8 cellular contexts compared by ENCODE assay signal in genomic region chr1:85259118-85259865, GRCh38. TPM values are rescaled to one million over a fixed set of nuclear protein-coding genes. Genes with fewer than 3 reads are reported as not detected.
A peak's percentile ranks its signal among the peaks of the same experiment; 100 is the strongest.
DNase-seq lines count a peak whose midpoint lies in the region; ATAC-seq and TF ChIP-seq lines count a peak whose summit lies in the region.

Gene C1orf52 (minus strand): TSS chr1:85259662. CDS start chr1:85259633, 29 bp downstream.

- TF ChIP-seq CTCF in AG09319 (IDR thresholded peaks at IDR 0.05; ENCODE audit: low read depth, low read length) (peak; percentile 95), activated B cell treated with CpG ODN at 0.5 μM for 24 hours (IDR thresholded peaks at IDR 0.05) (peak; percentile 88), spleen (IDR thresholded peaks at IDR 0.05 in 8 of 11, conservative IDR thresholded peaks at IDR 0.05 in 3 of 11) (peak; percentile 97 to 100 (median 98))

- peaks cover 56% of the 10 kb centered on the region for H3K36me3 Mint-ChIP-seq in activated B cell treated with CpG ODN at 0.5 μM for 24 hours (ENCODE audit: low read depth)
- peaks cover 12 to 22% (median 16%) of the 10 kb centered on the region in 3 donors for H3K36me3 Mint-ChIP-seq in immature natural killer cell

- peak within 1 kb of the TSS; percentile 74 to 93 (median 90) for H3K4me3 ChIP-seq in spleen

- peaks cover 37% of the 10 kb centered on the region for H3K4me1 Mint-ChIP-seq in activated B cell treated with CpG ODN at 0.5 μM for 24 hours
- H3K4me1 Mint-ChIP-seq in immature natural killer cell = peaks cover 35 to 53% of the 10 kb centered on the region in 2 donors

- peaks cover 0 to 65% (median 23%) of the 10 kb centered on the region in 6 donors for H3K36me3 ChIP-seq in spleen

- H3K27ac Mint-ChIP-seq in activated B cell treated with CpG ODN at 0.5 μM for 24 hours (peak within 1 kb of the TSS; percentile 92), immature natural killer cell (peak within 1 kb of the TSS; percentile 91 to 97 (median 94))

- peak; percentile 95 for TF ChIP-seq POLR2A in GM18951 (IDR thresholded peaks at IDR 0.05; ENCODE audit: extremely low read depth, insufficient read depth, insufficient read length)
- TF ChIP-seq POLR2A in spleen (IDR thresholded peaks at IDR 0.05) = peak in 1 of 3 donors; percentile 50

- H3K27me3 ChIP-seq in spleen (replicated peaks in 1 of 7) = no peaks in the 10 kb centered on the region

- 0 to 2% (median 1%) methylated on average over 23 to 64 of the region's 64 CpGs for WGBS in spleen, 5 donors

- H3K27me3 Mint-ChIP-seq in activated B cell treated with CpG ODN at 0.5 μM for 24 hours (no peaks in the 10 kb centered on the region), immature natural killer cell (ENCODE audit: low read depth in 3 of 3) (peaks cover 2 to 13% (median 6%) of the 10 kb centered on the region in 3 donors)

- peak; percentile 84 for DNase-seq in AG09319 (ENCODE audit: extremely low read depth, low read depth)
- peak; percentile 70 for DNase-seq in NCI-H226
- DNase-seq in activated B cell treated with CpG ODN at 0.5 μM for 24 hours = peak; percentile 99
- peak; percentile 37 to 98 (median 91) for DNase-seq in caudate nucleus (lab: John Stamatoyannopoulos, UW)
- DNase-seq in immature natural killer cell = peak; percentile 94 to 96 (median 94)
- DNase-seq in spleen = peak; percentile 99

- POLR2A ChIA-PET in activated B cell treated with CpG ODN at 0.5 μM for 24 hours (lab: Charles Lee) = interaction anchor here (0.6 to 4.3 kb wide), 12 partner anchors 9 to 753 kb away, joined by 3 to 115 read pairs (median 4); partner anchors contain the start of genes BCL10, GNG5, SPATA1 and ZNHIT6

- ATAC-seq in HG03196 (IDR thresholded peaks at IDR 0.05; ENCODE audit: unreplicated experiment) (peak; percentile 99), activated B cell treated with CpG ODN at 0.5 μM for 24 hours (ENCODE audit: low read depth) (peak; percentile 96)

- in situ Hi-C loops in GM18951 (cut with MboI; ENCODE audit: low sequenced_read_pairs, unreplicated experiment) = no loop called here

- peak within 1 kb of the TSS; percentile 12 for H3K27ac ChIP-seq in caudate nucleus (ENCODE audit: low read depth, low read length)
- H3K27ac ChIP-seq in spleen = peak within 1 kb of the TSS; percentile 67 to 92 (median 87)

- peaks cover 15 to 58% (median 49%) of the 10 kb centered on the region in 6 donors for H3K4me1 ChIP-seq in spleen

- peaks cover 0 to 8% (median 1%) of the 10 kb centered on the region in 8 donors for H3K9me3 ChIP-seq in spleen

- H3K4me3 Mint-ChIP-seq in activated B cell treated with CpG ODN at 0.5 μM for 24 hours = peak within 1 kb of the TSS; percentile 98
- peak within 1 kb of the TSS; percentile 98 to 99 (median 98) for H3K4me3 Mint-ChIP-seq in immature natural killer cell

- H3K9me3 Mint-ChIP-seq in activated B cell treated with CpG ODN at 0.5 μM for 24 hours (no peaks in the 10 kb centered on the region), immature natural killer cell (no peaks in the 10 kb centered on the region)

- intact Hi-C loops in activated B cell treated with CpG ODN at 0.5 μM for 24 hours (cut with micrococcal nuclease) = loop anchor here (1.0 to 10.0 kb wide), 9 partner anchors 17 to 824 kb away; partner anchors contain the start of genes BCL10, GNG5, MCOLN2 and SPATA1
- intact Hi-C loops in spleen (cut with DNase I; ENCODE audit: low total_unique reads) = loop anchor here (10.0 kb wide), 1 partner anchor 144 kb away; no protein-coding TSS in a partner anchor

- CTCF ChIA-PET in activated B cell treated with CpG ODN at 0.5 μM for 24 hours (lab: Charles Lee) = interaction anchor here (0.8 to 6.4 kb wide), 8 partner anchors 9 to 315 kb away, joined by 3 to 89 read pairs (median 5); partner anchors contain the start of gene BCL10

RNA-seq across cellular contexts. Expression of gene C1orf52, which starts in this region (rescaled TPM):
- total RNA-seq in activated B cell treated with CpG ODN at 0.5 μM for 24 hours (31.4 and 32.0 TPM in 2 replicates), spleen (10 to 100 TPM; 16.2 to 28.4 (median 21.1) TPM)
- polyA plus RNA-seq in immature natural killer cell (10 to 100 TPM; 13.9 to 29.2 (median 19.9) TPM), spleen (10 to 100 TPM; 19.6 to 29.7 (median 24.8) TPM)

Comparison
In these comparisons a context has a peak if more than half of its experiments do, and no peak if none do; other contexts are left out.
1. Peak in every context shown above with its lines: DNase-seq, ATAC-seq, H3K4me3 ChIP-seq and H3K27ac ChIP-seq.